9 cellular contexts compared by ENCODE assay signal in the genomic region with DNA sequence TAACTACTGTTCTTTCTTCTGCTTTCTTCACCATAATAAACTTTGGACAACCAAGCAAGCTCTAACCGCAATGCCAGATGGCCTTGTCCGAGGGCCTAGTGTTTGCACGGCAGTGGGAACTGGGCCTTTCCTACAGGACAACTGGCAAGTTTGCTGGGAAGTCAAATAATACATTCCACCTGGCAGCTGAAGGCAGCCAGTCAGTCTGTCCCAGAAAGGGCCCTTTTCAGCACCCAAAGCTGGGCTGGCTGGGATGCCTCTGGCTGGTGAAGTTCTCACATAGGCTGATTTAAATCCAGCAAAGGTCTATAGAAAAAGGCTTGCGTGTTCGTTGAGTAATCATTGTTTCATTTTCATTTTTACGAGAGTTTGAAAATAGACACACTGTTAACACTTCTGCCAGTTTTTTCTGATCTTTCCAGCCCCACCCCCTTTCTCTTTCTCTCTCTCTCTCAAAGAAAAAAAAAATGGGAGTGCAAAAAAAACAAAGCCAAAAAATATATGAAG.
DNase-seq lines count a peak whose midpoint lies in the region; ATAC-seq and TF ChIP-seq lines count a peak whose summit lies in the region.
"Had no signal": no experiment of that assay in that cellular context is flagged by ENCODE, and none has a peak within 500 bp of the region (broad histone marks: within the 10 kb centered on the region; RNA-seq: fewer than 3 reads in every experiment).

No MANE protein-coding gene starts in this region.

- H3K4me1 ChIP-seq in liver (ENCODE audit: control insufficient read depth in 4 of 4, insufficient read depth in 4 of 4, low read length in 3 of 4) (peaks cover 0 to 14% (median 6%) of the 10 kb centered on the region in 4 donors), testis (peaks cover 12% of the 10 kb centered on the region)

- H3K27me3 ChIP-seq in liver (ENCODE audit: control insufficient read depth in 4 of 4, insufficient read depth in 4 of 4, low read length in 3 of 4) (no peaks in the 10 kb centered on the region), testis (no peaks in the 10 kb centered on the region)

- peak; percentile 33 for DNase-seq in activated naive CD4-positive, alpha-beta T cell treated with anti-CD3 and anti-CD28 coated beads, Interleukin-2, amount 50 U/mL, for 16 hours
- DNase-seq in testis (peak; percentile 42), glomerular visceral epithelial cell (ENCODE audit: extremely low spot score) (no peak), SW480 (ENCODE audit: low spot score) (no peak)

- 10% methylated on average over 6 of the region's 6 CpGs for WGBS in liver
- WGBS in testis, 2 donors: 14 to 18% methylated on average over 6 of the region's 6 CpGs

- H3K4me3 ChIP-seq in liver (ENCODE audit: low read depth in 1 of 3, low read length in 3 of 3) (no peak overlapping the region), testis (no peak overlapping the region)

- intact Hi-C loops in testis (cut with DNase I; ENCODE audit: low total_unique reads): no loop called here

- peak overlapping the region; percentile 33 to 52 for H3K9ac ChIP-seq in liver (ENCODE audit: low read depth in 1 of 2, low read length in 2 of 2)

- H3K9me3 ChIP-seq in liver (ENCODE audit: control insufficient read depth in 4 of 4, low read length in 3 of 4) (no peaks in the 10 kb centered on the region), testis (no peaks in the 10 kb centered on the region)

- TF ChIP-seq RAD21 in liver (IDR thresholded peaks at IDR 0.05): peak; percentile 58 to 70

- TF ChIP-seq POLR2A in testis (IDR thresholded peaks at IDR 0.05): no peak

- H3K36me3 ChIP-seq in liver (ENCODE audit: control insufficient read depth in 4 of 4, insufficient read depth in 3 of 4, low read depth in 1 of 4, low read length in 3 of 4) (peaks cover 0 to 8% (median 4%) of the 10 kb centered on the region in 4 donors), testis (ENCODE audit: low read depth, missing control alignments) (no peaks in the 10 kb centered on the region)

- H3K27ac ChIP-seq in C4-2B (peak overlapping the region; percentile 55), liver (ENCODE audit: low read depth in 1 of 2, low read length in 2 of 2) (peak overlapping the region; percentile 74 to 91), testis (peak overlapping the region in 1 of 2 donors; percentile 36)

- ATAC-seq in GM19351 (IDR thresholded peaks at IDR 0.05; ENCODE audit: unreplicated experiment) (peak; percentile 94), HG03520 (IDR thresholded peaks at IDR 0.05; ENCODE audit: unreplicated experiment) (peak; percentile 71)
- ATAC-seq: HCT116 had no signal

- TF ChIP-seq CTCF in C4-2B (conservative IDR thresholded peaks at IDR 0.05) (no peak), liver (IDR thresholded peaks at IDR 0.05; ENCODE audit: low read depth, low read length, missing input control) (no peak), testis (IDR thresholded peaks at IDR 0.05) (no peak)

TF ChIP-seq in liver, 16 proteins besides CTCF, POLR2A, EP300 and RAD21:
- TF ChIP-seq YY1 (IDR thresholded peaks at IDR 0.05) (peak; percentile 58), FOXA1 (IDR thresholded peaks at IDR 0.05) (no peak), RXRA (IDR thresholded peaks at IDR 0.05) (peak; percentile 71 to 83), EGR1 (IDR thresholded peaks at IDR 0.05; ENCODE audit: low read depth in 2 of 2) (no peak), ATF3 (IDR thresholded peaks at IDR 0.05) (no peak), HNF4G (IDR thresholded peaks at IDR 0.05) (peak; percentile 20), SP1 (IDR thresholded peaks at IDR 0.05) (peak; percentile 59), TAF1 (conservative IDR thresholded peaks at IDR 0.05) (no peak), JUND (IDR thresholded peaks at IDR 0.05) (peak in 1 of 2 donors; percentile 43), GABPA (IDR thresholded peaks at IDR 0.05 in 1 of 2, conservative IDR thresholded peaks at IDR 0.05 in 1 of 2) (no peak), ZBTB33 (IDR thresholded peaks at IDR 0.05) (peak; percentile 24), REST (IDR thresholded peaks at IDR 0.05) (peak; percentile 83), HNF4A (conservative IDR thresholded peaks at IDR 0.05) (peak; percentile 66 to 77), FOXA2 (IDR thresholded peaks at IDR 0.05) (no peak), NR2F2 (IDR thresholded peaks at IDR 0.05) (no peak)
- TF ChIP-seq, protein P1, sequence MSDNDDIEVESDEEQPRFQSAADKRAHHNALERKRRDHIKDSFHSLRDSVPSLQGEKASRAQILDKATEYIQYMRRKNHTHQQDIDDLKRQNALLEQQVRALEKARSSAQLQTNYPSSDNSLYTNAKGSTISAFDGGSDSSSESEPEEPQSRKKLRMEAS (IDR thresholded peaks at IDR 0.05): peak; percentile 75

Comparison
In these comparisons a context has a peak if more than half of its experiments do, and no peak if none do; other contexts are left out.
1. DNase-seq: peak in activated naive CD4-positive, alpha-beta T cell treated with anti-CD3 and anti-CD28 coated beads, Interleukin-2, amount 50 U/mL, for 16 hours (single experiment) and testis (single experiment); none in glomerular visceral epithelial cell (single experiment) and SW480 (single experiment).